ENCODE assay signal across 8 cellular contexts in genomic region chr19:42121666-42122069, GRCh38. TPM values are rescaled to one million over a fixed set of nuclear protein-coding genes. Genes with fewer than 3 reads are reported as not detected.
A peak's percentile ranks its signal among the peaks of the same experiment; 100 is the strongest.
DNase-seq lines count a peak whose midpoint lies in the region; ATAC-seq and TF ChIP-seq lines count a peak whose summit lies in the region.

No MANE protein-coding gene starts in this region.

- peaks cover 74% of the 10 kb centered on the region for H3K4me1 Mint-ChIP-seq in CD14-positive monocyte
- peaks cover 52% of the 10 kb centered on the region for H3K4me1 Mint-ChIP-seq in activated CD4-positive, alpha-beta T cell treated with anti-CD3 and anti-CD28 coated beads, Interleukin-2, amount 10 ng/mL, durations not matched to agents 24 days and 14 days

- no peak overlapping the region for H2BK5ac ChIP-seq in trophoblast cell (ENCODE audit: low read depth, low read length, poor library complexity)

- no peaks in the 10 kb centered on the region for H3K79me2 ChIP-seq in trophoblast cell (ENCODE audit: control insufficient read depth, insufficient read depth, low read length, poor library complexity)

- WGBS in trophoblast cell (ENCODE audit: extremely low coverage, insufficient coverage, insufficient read length), result no CpG with 5 or more reads among the region's 8 CpGs

- no peaks in the 10 kb centered on the region for H3K36me3 ChIP-seq in trophoblast cell (ENCODE audit: control insufficient read depth in 1 of 2, insufficient read depth in 2 of 2, low read length in 2 of 2)

- no peak overlapping the region for H3K4me2 ChIP-seq in trophoblast cell (ENCODE audit: low read length)

- H3K9ac ChIP-seq in trophoblast cell (ENCODE audit: low read length), result no peak overlapping the region

- H2AK5ac ChIP-seq in trophoblast cell (ENCODE audit: low read length), result no peak overlapping the region

- peaks cover 56 to 89% of the 10 kb centered on the region in 2 donors for H3K36me3 Mint-ChIP-seq in CD14-positive monocyte
- H3K36me3 Mint-ChIP-seq in activated CD4-positive, alpha-beta T cell treated with anti-CD3 and anti-CD28 coated beads, Interleukin-2, amount 10 ng/mL, durations not matched to agents 24 days and 14 days (ENCODE audit: low read depth), result peaks cover 65% of the 10 kb centered on the region

- no peaks in the 10 kb centered on the region for H3K27me3 ChIP-seq in trophoblast cell (ENCODE audit: insufficient read depth, low read length)

- no peaks in the 10 kb centered on the region for H3K79me1 ChIP-seq in trophoblast cell (ENCODE audit: low read length)

- no peaks in the 10 kb centered on the region for H3K9me3 ChIP-seq in trophoblast cell (ENCODE audit: insufficient read depth, low read depth, low read length)

- H2BK120ac ChIP-seq in trophoblast cell (ENCODE audit: insufficient read depth, low read length, poor library complexity), result no peak overlapping the region

- peak overlapping the region; percentile 78 to 88 for H3K4me3 Mint-ChIP-seq in CD14-positive monocyte
- H3K4me3 Mint-ChIP-seq in activated CD4-positive, alpha-beta T cell treated with anti-CD3 and anti-CD28 coated beads, Interleukin-2, amount 10 ng/mL, durations not matched to agents 24 days and 14 days, result peak overlapping the region; percentile 80

- TF ChIP-seq CTCF in CD14-positive monocyte (IDR thresholded peaks at IDR 0.05), result no peak

- no peaks in the 10 kb centered on the region for H3K9me3 Mint-ChIP-seq in CD14-positive monocyte
- H3K9me3 Mint-ChIP-seq in activated CD4-positive, alpha-beta T cell treated with anti-CD3 and anti-CD28 coated beads, Interleukin-2, amount 10 ng/mL, durations not matched to agents 24 days and 14 days, result no peaks in the 10 kb centered on the region

- peak overlapping the region; percentile 94 to 99 (median 97) for H3K27ac Mint-ChIP-seq in CD14-positive monocyte
- H3K27ac Mint-ChIP-seq in activated CD4-positive, alpha-beta T cell treated with anti-CD3 and anti-CD28 coated beads, Interleukin-2, amount 10 ng/mL, durations not matched to agents 24 days and 14 days, result peak overlapping the region; percentile 95

- no peak overlapping the region for H3K18ac ChIP-seq in trophoblast cell (ENCODE audit: low read length)

- no peak overlapping the region for H4K12ac ChIP-seq in trophoblast cell (ENCODE audit: low read depth, low read length)

- H3K4me1 ChIP-seq in trophoblast cell (ENCODE audit: control insufficient read depth in 1 of 2, insufficient read depth in 2 of 2, low read length in 2 of 2), result peaks cover 9 to 12% of the 10 kb centered on the region in 2 experiments

- no peak for ATAC-seq in HG03442 (IDR thresholded peaks at IDR 0.05; ENCODE audit: unreplicated experiment)

- H3K14ac ChIP-seq in trophoblast cell (ENCODE audit: low read length), result no peak overlapping the region

- DNase-seq in CD14-positive monocyte (ENCODE audit: low spot score), result peak; percentile 97
- peak; percentile 98 for DNase-seq in HT1080 (ENCODE audit: low read depth)
- DNase-seq in activated CD4-positive, alpha-beta T cell treated with anti-CD3 and anti-CD28 coated beads, Interleukin-2, amount 10 ng/mL, durations not matched to agents 24 days and 14 days, result peak; percentile 92
- peak; percentile 62 for DNase-seq in effector CD8-positive, alpha-beta T cell (lab: John Stamatoyannopoulos, UW)
- DNase-seq in trophoblast cell, result peak; percentile 28 to 31
- DNase-seq in inferior parietal cortex (ENCODE audit: extremely low spot score), result no peak
- no peak for DNase-seq in mesenteric fat pad (ENCODE audit: low spot score)

- H2BK12ac ChIP-seq in trophoblast cell (ENCODE audit: low read length), result no peak overlapping the region

- no peak overlapping the region for H4K8ac ChIP-seq in trophoblast cell (ENCODE audit: low read depth, low read length)

- H3K4ac ChIP-seq in trophoblast cell (ENCODE audit: low read depth, low read length), result no peak overlapping the region

- H3K27ac ChIP-seq in trophoblast cell (ENCODE audit: low read depth, low read length), result no peak overlapping the region

- H3K27me3 Mint-ChIP-seq in CD14-positive monocyte (ENCODE audit: low read depth in 3 of 3), result peaks cover 0 to 5% (median 2%) of the 10 kb centered on the region in 3 donors
- H3K27me3 Mint-ChIP-seq in activated CD4-positive, alpha-beta T cell treated with anti-CD3 and anti-CD28 coated beads, Interleukin-2, amount 10 ng/mL, durations not matched to agents 24 days and 14 days, result no peaks in the 10 kb centered on the region

- H2AFZ ChIP-seq in trophoblast cell (ENCODE audit: insufficient read depth, low read length, poor library complexity), result no peak overlapping the region

- no peak overlapping the region for H3K23ac ChIP-seq in trophoblast cell (ENCODE audit: low read length)

- no peak overlapping the region for H3K4me3 ChIP-seq in trophoblast cell (ENCODE audit: low read depth, low read length)

- intact Hi-C loops in CD14-positive monocyte (cut with micrococcal nuclease), result loop anchor here in 1 of 2 donors (10.0 kb wide), 1 partner anchor 273 kb away; the partner anchor contains the start of gene CNFN
- intact Hi-C loops in activated CD4-positive, alpha-beta T cell treated with anti-CD3 and anti-CD28 coated beads, Interleukin-2, amount 10 ng/mL, durations not matched to agents 24 days and 14 days (cut with micrococcal nuclease), result loop anchor here (1.0 to 2.0 kb wide), 5 partner anchors 8 to 235 kb away; partner anchors contain the start of gene GSK3A

- no peak overlapping the region for H4K91ac ChIP-seq in trophoblast cell (ENCODE audit: low read depth, low read length)

RNA-seq across cellular contexts. Expression of gene POU2F2, which starts 10.6 kb away (rescaled TPM):
- polyA plus RNA-seq in CD14-positive monocyte, result 10 to 100 TPM; 20.0 to 28.2 TPM
- 2.6 and 5.4 TPM in 2 replicates for total RNA-seq in HT1080 (2014; rRNA removed; shearing (Covaris generic))
- polyA plus RNA-seq in HT1080 (2015; cell fraction: cytosol; rRNA removed), result 3.9 and 4.7 TPM in 2 replicates
- polyA plus RNA-seq in HT1080 (2015; cell fraction: nucleus; rRNA removed), result 5.8 and 7.0 TPM in 2 replicates
- total RNA-seq in activated CD4-positive, alpha-beta T cell treated with anti-CD3 and anti-CD28 coated beads, Interleukin-2, amount 10 ng/mL, durations not matched to agents 24 days and 14 days, result 71.5 and 72.0 TPM in 2 replicates
- polyA plus RNA-seq in trophoblast cell (2013), result 2.8 and 3.3 TPM in 2 replicates
- 2.7 TPM for total RNA-seq in mesenteric fat pad

RNA-seq across cellular contexts. Expression of gene ZNF574, which starts 45.7 kb away (rescaled TPM):
- polyA plus RNA-seq in CD14-positive monocyte, result 1 to 10 TPM; 3.3 to 4.9 TPM
- 26.9 and 37.8 TPM in 2 replicates for total RNA-seq in HT1080 (2014; rRNA removed; shearing (Covaris generic))
- 13.5 and 16.6 TPM in 2 replicates for polyA plus RNA-seq in HT1080 (2015; cell fraction: cytosol; rRNA removed)
- polyA plus RNA-seq in HT1080 (2015; cell fraction: nucleus; rRNA removed), result 25.1 and 27.5 TPM in 2 replicates
- 16.7 and 18.5 TPM in 2 replicates for total RNA-seq in activated CD4-positive, alpha-beta T cell treated with anti-CD3 and anti-CD28 coated beads, Interleukin-2, amount 10 ng/mL, durations not matched to agents 24 days and 14 days
- polyA plus RNA-seq in trophoblast cell (2013), result 9.1 and 9.8 TPM in 2 replicates
- 8.9 TPM for total RNA-seq in mesenteric fat pad

RNA-seq across cellular contexts. Expression of gene GRIK5, which starts 51.7 kb away (rescaled TPM):
- under 1 TPM in 1 of 2 donors, not detected in 1; 0.12 TPM for polyA plus RNA-seq in CD14-positive monocyte
- total RNA-seq in HT1080 (2014; rRNA removed; shearing (Covaris generic)), result not detected in 2 replicates
- polyA plus RNA-seq in HT1080 (2015; cell fraction: cytosol; rRNA removed), result 0.02 and 0.05 TPM in 2 replicates
- 0.28 and 2.2 TPM in 2 replicates for polyA plus RNA-seq in HT1080 (2015; cell fraction: nucleus; rRNA removed)
- total RNA-seq in activated CD4-positive, alpha-beta T cell treated with anti-CD3 and anti-CD28 coated beads, Interleukin-2, amount 10 ng/mL, durations not matched to agents 24 days and 14 days, result 3.9 and 4.9 TPM in 2 replicates
- polyA plus RNA-seq in trophoblast cell (2013), result 0.18 and 0.26 TPM in 2 replicates
- total RNA-seq in mesenteric fat pad, result 0.80 TPM

Comparison
In these comparisons a context has a peak if more than half of its experiments do, and no peak if none do; other contexts are left out.
1. DNase-seq: peak in CD14-positive monocyte (single experiment), HT1080 (single experiment), activated CD4-positive, alpha-beta T cell treated with anti-CD3 and anti-CD28 coated beads, Interleukin-2, amount 10 ng/mL, durations not matched to agents 24 days and 14 days (single experiment), effector CD8-positive, alpha-beta T cell (single experiment) and trophoblast cell (2 of 2); none in inferior parietal cortex (single experiment) and mesenteric fat pad (single experiment).
2. RNA of gene POU2F2, which starts 10.6 kb away (total RNA-seq): 71.5 to 72.0 TPM in activated CD4-positive, alpha-beta T cell treated with anti-CD3 and anti-CD28 coated beads, Interleukin-2, amount 10 ng/mL, durations not matched to agents 24 days and 14 days; 2.6 to 5.4 TPM in HT1080 and 2.7 TPM in mesenteric fat pad (single experiment); every median in the first group is over 10 times any median in the second.